In genomic region chr2:113138428-113139322, GRCh38 we compare ENCODE assay signal across 8 cellular contexts. TPM values are rescaled to one million over a fixed set of nuclear protein-coding genes. Genes with fewer than 3 reads are reported as not detected.
DNase-seq lines count a peak whose midpoint lies in the region; ATAC-seq and TF ChIP-seq lines count a peak whose summit lies in the region.

No MANE protein-coding gene starts in this region.

- H3K4me1 Mint-ChIP-seq in GM23338 (no peaks in the 10 kb centered on the region), T-helper 17 cell (peaks cover 14% of the 10 kb centered on the region)

- H3K36me3 Mint-ChIP-seq in GM23338 (ENCODE audit: low read depth): no peaks in the 10 kb centered on the region
- H3K36me3 Mint-ChIP-seq in T-helper 17 cell (ENCODE audit: low read depth): no peaks in the 10 kb centered on the region

- H3K9me3 Mint-ChIP-seq in GM23338: no peaks in the 10 kb centered on the region

- no peak overlapping the region for H3K27ac ChIP-seq in GM23338 (ENCODE audit: low read depth)

- H3K4me2 ChIP-seq in GM23338: no peak overlapping the region

- DNase-seq in Daoy (ENCODE audit: low read depth) (peak; percentile 59), GM23338 (ENCODE audit: low spot score) (peak; percentile 84), NCI-H1105 treated with DMSO at 0.1 percent for 48 hours (lab: John Stamatoyannopoulos, UW) (peak; percentile 61), T-helper 17 cell (peak in 1 of 3 donors; percentile 52), cerebellum (ENCODE audit: low spot score) (peak; percentile 40), left kidney (ENCODE audit: low read depth, low spot score) (peak; percentile 92), superior temporal gyrus (ENCODE audit: extremely low spot score) (peak; percentile 86), posterior cingulate gyrus (no peak)

- peak; percentile 71 to 78 for TF ChIP-seq CTCF in GM23338 (conservative IDR thresholded peaks at IDR 0.05; ENCODE audit: low read depth in 2 of 2)

- H3K27me3 Mint-ChIP-seq in GM23338 (ENCODE audit: insufficient read depth, low read depth, poor library complexity) (no peaks in the 10 kb centered on the region), T-helper 17 cell (no peaks in the 10 kb centered on the region)

- H3K4me3 ChIP-seq in GM23338: no peak overlapping the region

- ATAC-seq in GM23338 (peak; percentile 76), T-helper 17 cell (peak; percentile 85)

- no peaks in the 10 kb centered on the region for H3K36me3 ChIP-seq in GM23338 (ENCODE audit: insufficient read depth)

- no peaks in the 10 kb centered on the region for H3K27me3 ChIP-seq in GM23338 (ENCODE audit: insufficient read depth)

- no peak overlapping the region for H3K4me3 Mint-ChIP-seq in GM23338
- H3K4me3 Mint-ChIP-seq in T-helper 17 cell: peak overlapping the region; percentile 49

- H3F3A ChIP-seq in GM23338 (replicated peaks; ENCODE audit: low read depth): no peaks in the 10 kb centered on the region

- H4K20me1 ChIP-seq in GM23338 (replicated peaks; ENCODE audit: insufficient read depth): no peaks in the 10 kb centered on the region

- no peaks in the 10 kb centered on the region for H3K9me3 ChIP-seq in T-helper 17 cell (ENCODE audit: control insufficient read depth, low read length, poor library complexity, severe bottlenecking)

- intact Hi-C loops in posterior cingulate gyrus (cut with DNase I): loop anchor here (1.0 to 5.0 kb wide), 3 partner anchors 61 to 249 kb away; no protein-coding TSS in a partner anchor

- no peak overlapping the region for H3K27ac Mint-ChIP-seq in GM23338
- peak overlapping the region; percentile 60 for H3K27ac Mint-ChIP-seq in T-helper 17 cell

- H3K79me2 ChIP-seq in GM23338 (replicated peaks; ENCODE audit: insufficient read depth): no peaks in the 10 kb centered on the region

- H3K9me2 ChIP-seq in GM23338 (ENCODE audit: insufficient read depth): no peaks in the 10 kb centered on the region

- no peaks in the 10 kb centered on the region for H3K4me1 ChIP-seq in GM23338 (ENCODE audit: insufficient read depth)

- peak overlapping the region; percentile 15; the same call in 1 of the 2 replicates for H2AFZ ChIP-seq in GM23338

TF ChIP-seq in GM23338, 12 proteins besides CTCF, POLR2A, EP300 and RAD21:
- TF ChIP-seq NANOG (IDR thresholded peaks at IDR 0.05; ENCODE audit: borderline replicate concordance) (no peak), STAT1 (IDR thresholded peaks at IDR 0.05; ENCODE audit: unreplicated experiment) (no peak), CREB1 (CRISPR knock-in tag; IDR thresholded peaks at IDR 0.05; ENCODE audit: low read depth) (no peak)

RNA-seq across cellular contexts. Expression of gene IL1RN, which starts 11.3 kb away (rescaled TPM):
- not detected in 2 replicates for total RNA-seq in Daoy (2014; rRNA removed; shearing (Covaris generic))
- not detected in 2 replicates for total RNA-seq in GM23338 (2014; rRNA removed; shearing (Covaris generic))
- not detected in 2 replicates for polyA plus RNA-seq in GM23338 (2016; fragmentation: Nextera tagmentation; extraction: Ambion mirVana)
- total RNA-seq in T-helper 17 cell: 1 to 10 TPM in 1 of 2 donors, under 1 TPM in 1; 0.68 to 1.2 TPM
- total RNA-seq in cerebellum: not detected

RNA-seq across cellular contexts. Expression of gene PSD4, which starts 35.1 kb away (rescaled TPM):
- total RNA-seq in Daoy (2014; rRNA removed; shearing (Covaris generic)): 7.5 and 13.3 TPM in 2 replicates
- total RNA-seq in GM23338 (2014; rRNA removed; shearing (Covaris generic)): 0.66 and 1.1 TPM in 2 replicates
- polyA plus RNA-seq in GM23338 (2016; fragmentation: Nextera tagmentation; extraction: Ambion mirVana): 0.06 and 0.19 TPM in 2 replicates
- total RNA-seq in T-helper 17 cell (100 to 1,000 TPM; 141 to 160 TPM), cerebellum (4.0 TPM)

Comparison
In these comparisons a context has a peak if more than half of its experiments do, and no peak if none do; other contexts are left out.
1. DNase-seq: peak in Daoy (single experiment), GM23338 (single experiment), NCI-H1105 treated with DMSO at 0.1 percent for 48 hours (single experiment), cerebellum (single experiment), left kidney (single experiment) and superior temporal gyrus (single experiment); none in posterior cingulate gyrus (0 of 10).